In genomic region chr21:45590726-45591618, GRCh38 we compare ENCODE assay signal across 9 cellular contexts. TPM values are rescaled to one million over a fixed set of nuclear protein-coding genes. Genes with fewer than 3 reads are reported as not detected.
DNase-seq lines count a peak whose midpoint lies in the region; TF ChIP-seq lines count a peak whose summit lies in the region.
"Had no signal": no experiment of that assay in that cellular context is flagged by ENCODE, and none has a peak within 500 bp of the region (broad histone marks: within the 10 kb centered on the region; RNA-seq: fewer than 3 reads in every experiment).

No MANE protein-coding gene starts in this region.

- H3K4me3 ChIP-seq in fibroblast of the aortic adventitia (ENCODE audit: low read depth, low read length), result peak overlapping the region; percentile 44

- peaks cover 2% of the 10 kb centered on the region for H3K36me3 Mint-ChIP-seq in activated CD4-positive, alpha-beta T cell treated with anti-CD3 and anti-CD28 coated beads, Interleukin-2, amount 10 ng/mL, durations not matched to agents 24 days and 14 days (ENCODE audit: low read depth)
- no peaks in the 10 kb centered on the region for H3K36me3 Mint-ChIP-seq in Calu3 (ENCODE audit: insufficient read depth, unreplicated experiment)

- TF ChIP-seq CTCF in fibroblast of the aortic adventitia (IDR thresholded peaks at IDR 0.05; ENCODE audit: insufficient read depth, low read length), result no peak
- no peak for TF ChIP-seq CTCF in Calu3 (IDR thresholded peaks at IDR 0.05; ENCODE audit: unreplicated experiment)

- CTCF ChIA-PET in Calu3 (lab: Charles Lee), result interaction anchor here (0.6 kb wide), 1 partner anchor 98 kb away, joined by 5 read pairs; no protein-coding TSS in a partner anchor

- no TSS peak for BruUV-seq in Calu3 (replicated peaks; lab: Mats Ljungman, UMichigan)

- peak; percentile 67 for DNase-seq in activated naive CD4-positive, alpha-beta T cell treated with Interleukin-2 at 50 U/mL for 16 hours
- no peak for DNase-seq in activated naive CD4-positive, alpha-beta T cell (lab: John Stamatoyannopoulos, UW)
- DNase-seq in activated CD4-positive, alpha-beta T cell treated with anti-CD3 and anti-CD28 coated beads, Interleukin-2, amount 10 ng/mL, durations not matched to agents 24 days and 14 days, result peak; percentile 88
- DNase-seq in fibroblast of the aortic adventitia (ENCODE audit: low read depth) (no peak), DMS79 treated with DMSO at 0.1 percent for 48 hours (lab: John Stamatoyannopoulos, UW) (no peak), putamen (ENCODE audit: low spot score) (no peak), Calu3 (no peak)
- peak; percentile 26 to 58 for DNase-seq in stimulated activated CD4-positive, alpha-beta T cell treated with anti-CD3 and anti-CD28 coated beads, Interleukin-15, amount 100 ng/mL, for 1 hour (ENCODE audit: low read depth in 1 of 2, low spot score in 1 of 2)

- H3K4me3 Mint-ChIP-seq in activated CD4-positive, alpha-beta T cell treated with anti-CD3 and anti-CD28 coated beads, Interleukin-2, amount 10 ng/mL, durations not matched to agents 24 days and 14 days, result no peak overlapping the region
- no peak overlapping the region for H3K4me3 Mint-ChIP-seq in Calu3 (ENCODE audit: low read depth, unreplicated experiment)
- H3K4me3 Mint-ChIP-seq: stimulated activated naive CD8-positive, alpha-beta T cell treated with anti-CD3 and anti-CD28 coated beads, Interleukin-15, Interleukin-2, amounts not matched to agents 100 ng/mL and 50 ng/mL, for 24 hours had no signal

- no peak overlapping the region for H3K27ac Mint-ChIP-seq in activated CD4-positive, alpha-beta T cell treated with anti-CD3 and anti-CD28 coated beads, Interleukin-2, amount 10 ng/mL, durations not matched to agents 24 days and 14 days
- H3K27ac Mint-ChIP-seq in Calu3 (ENCODE audit: unreplicated experiment), result no peak overlapping the region
- H3K27ac Mint-ChIP-seq: stimulated activated naive CD8-positive, alpha-beta T cell treated with anti-CD3 and anti-CD28 coated beads, Interleukin-15, Interleukin-2, amounts not matched to agents 100 ng/mL and 50 ng/mL, for 24 hours had no signal

- peaks cover 26% of the 10 kb centered on the region for H3K9me3 Mint-ChIP-seq in activated CD4-positive, alpha-beta T cell treated with anti-CD3 and anti-CD28 coated beads, Interleukin-2, amount 10 ng/mL, durations not matched to agents 24 days and 14 days
- peaks cover 6% of the 10 kb centered on the region for H3K9me3 Mint-ChIP-seq in Calu3 (ENCODE audit: low read depth, unreplicated experiment)

- H3K27me3 Mint-ChIP-seq in activated CD4-positive, alpha-beta T cell treated with anti-CD3 and anti-CD28 coated beads, Interleukin-2, amount 10 ng/mL, durations not matched to agents 24 days and 14 days, result peaks cover 22% of the 10 kb centered on the region
- peaks cover 67% of the 10 kb centered on the region for H3K27me3 Mint-ChIP-seq in Calu3 (ENCODE audit: unreplicated experiment)

- intact Hi-C loops in activated CD4-positive, alpha-beta T cell treated with anti-CD3 and anti-CD28 coated beads, Interleukin-2, amount 10 ng/mL, durations not matched to agents 24 days and 14 days (cut with micrococcal nuclease), result loop anchor here (1.0 kb wide), 1 partner anchor 52 kb away; the partner anchor contains the start of gene PCBP3
- intact Hi-C loops in Calu3 (cut with micrococcal nuclease; ENCODE audit: unreplicated experiment), result no loop called here

- peaks cover 12% of the 10 kb centered on the region for H3K4me1 Mint-ChIP-seq in activated CD4-positive, alpha-beta T cell treated with anti-CD3 and anti-CD28 coated beads, Interleukin-2, amount 10 ng/mL, durations not matched to agents 24 days and 14 days
- no peaks in the 10 kb centered on the region for H3K4me1 Mint-ChIP-seq in Calu3 (ENCODE audit: low read depth, unreplicated experiment)

RNA-seq across cellular contexts. Expression of gene SLC19A1, which starts 48.7 kb away (rescaled TPM):
- 100 and 102 TPM in 2 replicates for total RNA-seq in activated CD4-positive, alpha-beta T cell treated with anti-CD3 and anti-CD28 coated beads, Interleukin-2, amount 10 ng/mL, durations not matched to agents 24 days and 14 days
- total RNA-seq in fibroblast of the aortic adventitia (ENCODE audit: low replicate concordance) (2.2 and 7.4 TPM in 2 replicates), Calu3 (2022) (21.4 and 25.5 TPM in 2 replicates)

RNA-seq across cellular contexts. Expression of gene PCBP3, which starts 52.6 kb away (rescaled TPM):
- total RNA-seq in activated CD4-positive, alpha-beta T cell treated with anti-CD3 and anti-CD28 coated beads, Interleukin-2, amount 10 ng/mL, durations not matched to agents 24 days and 14 days, result 7.5 and 9.7 TPM in 2 replicates
- total RNA-seq in fibroblast of the aortic adventitia (ENCODE audit: low replicate concordance), result 1.2 and 4.2 TPM in 2 replicates
- 0.78 and 1.4 TPM in 2 replicates for total RNA-seq in Calu3 (2022)

Comparison
In these comparisons a context has a peak if more than half of its experiments do, and no peak if none do; other contexts are left out.
1. DNase-seq: peak in activated naive CD4-positive, alpha-beta T cell treated with Interleukin-2 at 50 U/mL for 16 hours (single experiment), activated CD4-positive, alpha-beta T cell treated with anti-CD3 and anti-CD28 coated beads, Interleukin-2, amount 10 ng/mL, durations not matched to agents 24 days and 14 days (single experiment) and stimulated activated CD4-positive, alpha-beta T cell treated with anti-CD3 and anti-CD28 coated beads, Interleukin-15, amount 100 ng/mL, for 1 hour (2 of 2); none in activated naive CD4-positive, alpha-beta T cell (0 of 4), fibroblast of the aortic adventitia (single experiment), DMS79 treated with DMSO at 0.1 percent for 48 hours (single experiment), putamen (single experiment) and Calu3 (single experiment).